1 cellular context compared by ENCODE assay signal in the genomic region with DNA sequence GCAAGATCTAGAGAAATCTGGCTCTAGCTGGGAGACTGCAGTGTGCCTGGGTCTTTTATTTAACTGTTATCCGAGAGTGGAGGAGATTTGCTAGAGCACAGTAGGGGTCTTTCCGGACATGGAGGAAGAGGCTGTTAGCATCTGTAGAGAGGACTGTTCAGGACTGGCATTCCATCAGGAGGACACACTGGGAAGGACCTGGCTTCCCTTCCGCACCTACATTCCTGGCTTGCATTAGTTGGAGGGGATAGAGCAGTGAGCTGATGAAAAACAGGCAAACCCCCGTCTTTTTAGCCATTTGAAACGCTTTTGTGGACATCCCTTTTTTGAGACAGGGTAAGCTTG.
TF ChIP-seq lines count a peak whose summit lies in the region.

No MANE protein-coding gene starts in this region.

TF ChIP-seq in WTC11, 78 proteins besides CTCF, POLR2A, EP300 and RAD21 (continued from another document):
- TF ChIP-seq AFF4 (CRISPR knock-in tag; IDR thresholded peaks at IDR 0.05; ENCODE audit: borderline replicate concordance) (no peak), OVOL2 (CRISPR knock-in tag; IDR thresholded peaks at IDR 0.05; ENCODE audit: borderline replicate concordance) (no peak), NR2C2 (CRISPR knock-in tag; IDR thresholded peaks at IDR 0.05) (no peak)
TF ChIP-seq in WTC11: peak in this region for 4.
